1 cellular context compared by ENCODE assay signal in genomic region chr6:25428758-25429317, GRCh38.
TF ChIP-seq lines count a peak whose summit lies in the region.

No MANE protein-coding gene starts in this region.

TF ChIP-seq in K562, 482 proteins besides CTCF, POLR2A, EP300 and RAD21 (continued from another document):
- TF ChIP-seq ATF3 (IDR thresholded peaks at IDR 0.05) (peak; percentile 10; the same call in 1 of the 2 replicates), ATF3 (CRISPR knock-in tag; conservative IDR thresholded peaks at IDR 0.05) (no peak), RB1 (IDR thresholded peaks at IDR 0.05; ENCODE audit: low read depth) (no peak)
